ENCODE assay signal across 8 cellular contexts in the genomic region with DNA sequence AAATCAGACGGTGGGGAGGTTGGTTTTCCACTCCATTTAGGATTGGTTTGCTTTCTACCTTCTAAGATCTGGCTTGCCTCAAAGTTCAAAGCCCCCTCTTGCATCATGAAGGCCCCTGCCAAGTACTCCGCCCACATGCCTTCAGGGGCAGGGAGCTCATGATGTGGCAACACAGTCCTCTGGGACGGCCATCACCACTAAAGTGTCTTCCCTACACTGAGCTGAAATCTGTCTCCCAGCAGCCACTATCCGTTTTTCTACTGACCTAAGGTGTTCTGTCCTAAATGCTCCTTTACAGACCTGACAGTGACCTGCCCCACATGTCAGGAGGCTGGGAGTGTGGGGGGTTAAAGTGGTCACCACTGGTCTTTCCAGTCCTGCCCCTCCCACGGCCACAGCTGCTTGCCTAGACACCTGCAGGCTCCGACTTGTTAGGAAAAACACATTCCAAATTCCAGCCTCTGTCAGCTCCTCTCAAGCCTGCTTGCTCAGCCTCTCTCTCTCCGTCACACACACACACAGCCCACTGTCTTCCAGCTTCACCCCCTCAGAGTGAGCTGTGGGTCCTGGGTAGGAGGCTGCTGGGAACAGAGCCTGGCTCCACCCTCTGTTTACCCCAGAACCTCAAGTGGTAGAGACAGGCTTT. TPM values are rescaled to one million over a fixed set of nuclear protein-coding genes. Genes with fewer than 3 reads are reported as not detected.
DNase-seq lines count a peak whose midpoint lies in the region; ATAC-seq and TF ChIP-seq lines count a peak whose summit lies in the region.

No MANE protein-coding gene starts in this region.

- peaks cover 53% of the 10 kb centered on the region for H3F3A ChIP-seq in SK-N-SH (replicated peaks; ENCODE audit: insufficient read depth)

- H3K4me3 ChIP-seq in SK-N-SH (ENCODE audit: low read depth in 2 of 2, low read length in 1 of 2) (no peak overlapping the region), sigmoid colon (no peak overlapping the region)

- peak overlapping the region; percentile 62; the same call in 1 of the 2 replicates for H3K4me2 ChIP-seq in SK-N-SH

- no peak overlapping the region for H2AFZ ChIP-seq in SK-N-SH (ENCODE audit: low read depth)

- no peaks in the 10 kb centered on the region for H3K9me2 ChIP-seq in SK-N-SH

- no peak for TF ChIP-seq POLR2A in sigmoid colon (IDR thresholded peaks at IDR 0.05)

- H3K9ac ChIP-seq in SK-N-SH = peak overlapping the region; percentile 64; the same call in 1 of the 2 replicates

- POLR2A ChIA-PET in SK-N-SH (lab: Yijun Ruan, JAX) = interaction anchor here (0.6 to 1.9 kb wide), 5 partner anchors 10 to 349 kb away, joined by 3 to 7 read pairs (median 3); no protein-coding TSS in a partner anchor

- no peaks in the 10 kb centered on the region for H4K20me1 ChIP-seq in SK-N-SH (ENCODE audit: insufficient read depth)

- intact Hi-C loops in head of caudate nucleus (cut with DNase I) (no loop called here), sigmoid colon (cut with DNase I) (loop anchor here (2.0 kb wide), 1 partner anchor 43 kb away; no protein-coding TSS in a partner anchor)

- no peak for TF ChIP-seq RAD21 in SK-N-SH (IDR thresholded peaks at IDR 0.05; ENCODE audit: low read length)

- TF ChIP-seq EP300 in SK-N-SH (IDR thresholded peaks at IDR 0.05; ENCODE audit: borderline replicate concordance in 1 of 2, low read depth in 1 of 2, low read length in 1 of 2) (no peak), sigmoid colon (IDR thresholded peaks at IDR 0.05) (no peak)

- peak overlapping the region; percentile 99 for H3K27ac Mint-ChIP-seq in HFFc6

- H3K4me1 Mint-ChIP-seq in HFFc6 (ENCODE audit: low read depth) = peaks cover 91% of the 10 kb centered on the region

- H3K36me3 ChIP-seq in SK-N-SH (replicated peaks in 1 of 2; ENCODE audit: control insufficient read depth in 1 of 2, insufficient read depth in 2 of 2, low read length in 1 of 2) = peaks cover 0 to 10% of the 10 kb centered on the region in 2 experiments
- no peaks in the 10 kb centered on the region for H3K36me3 ChIP-seq in sigmoid colon

- H3K27ac ChIP-seq in SK-N-SH (ENCODE audit: low read depth in 2 of 2, low read length in 1 of 2) (peak overlapping the region; percentile 88 to 100; a peak in 3 of 4 replicates), sigmoid colon (peak overlapping the region; percentile 70 to 90 (median 84))

- peak overlapping the region; percentile 79 for H3K4me3 Mint-ChIP-seq in HFFc6

- H3K79me2 ChIP-seq in SK-N-SH (ENCODE audit: insufficient read depth) = peaks cover 94% of the 10 kb centered on the region

- H3K9me3 ChIP-seq in SK-N-SH (no peaks in the 10 kb centered on the region), sigmoid colon (no peaks in the 10 kb centered on the region)

- H3K27me3 ChIP-seq in SK-N-SH (ENCODE audit: insufficient read depth) = no peaks in the 10 kb centered on the region
- H3K27me3 ChIP-seq in sigmoid colon = no peaks in the 10 kb centered on the region

- ATAC-seq in GM19351 (IDR thresholded peaks at IDR 0.05; ENCODE audit: unreplicated experiment) = no peak
- ATAC-seq in GM21367 (IDR thresholded peaks at IDR 0.05; ENCODE audit: unreplicated experiment) = no peak
- ATAC-seq in GM18498 (IDR thresholded peaks at IDR 0.05; ENCODE audit: unreplicated experiment) = no peak

- peaks cover 9% of the 10 kb centered on the region; the same call in 1 of the 2 replicates for H3K36me3 Mint-ChIP-seq in HFFc6 (ENCODE audit: low read depth)

- peaks cover 2% of the 10 kb centered on the region; the same call in 1 of the 2 replicates for H3K27me3 Mint-ChIP-seq in HFFc6 (ENCODE audit: insufficient read depth)

- H3K4me1 ChIP-seq in SK-N-SH (ENCODE audit: control insufficient read depth in 1 of 2, insufficient read depth in 2 of 2, low read depth in 1 of 2, low read length in 1 of 2) = peaks cover 76 to 93% of the 10 kb centered on the region in 2 experiments
- H3K4me1 ChIP-seq in sigmoid colon = peaks cover 0 to 87% (median 79%) of the 10 kb centered on the region in 4 donors

- DNase-seq in HFFc6 (no peak), SK-N-SH (no peak), head of caudate nucleus (peak; percentile 50 to 97 (median 86)), sigmoid colon (peak; percentile 92), RKO (ENCODE audit: low spot score) (no peak)

- WGBS in SK-N-SH (ENCODE audit: low lambda C conversion rate) = 39% methylated on average over 7 of the region's 7 CpGs
- WGBS in sigmoid colon, 2 donors = 56 to 57% methylated on average over 7 of the region's 7 CpGs

- TF ChIP-seq CTCF in HFFc6 (IDR thresholded peaks at IDR 0.05) = no peak
- no peak for TF ChIP-seq CTCF in SK-N-SH (IDR thresholded peaks at IDR 0.05)
- no peak for TF ChIP-seq CTCF in sigmoid colon (IDR thresholded peaks at IDR 0.05)

- CTCF ChIA-PET in SK-N-SH (lab: Yijun Ruan, JAX) = interaction anchor here (0.9 to 4.2 kb wide), 6 partner anchors 36 to 393 kb away, joined by 3 to 25 read pairs (median 4); partner anchors contain the start of gene SHB

- H3K9me3 Mint-ChIP-seq in HFFc6 = no peaks in the 10 kb centered on the region

TF ChIP-seq in SK-N-SH, 30 proteins besides CTCF, POLR2A, EP300 and RAD21:
- TF ChIP-seq SIN3A (IDR thresholded peaks at IDR 0.05; ENCODE audit: borderline replicate concordance, low read depth, low read length) (no peak), GATA2 (CRISPR knock-in tag; IDR thresholded peaks at IDR 0.05) (no peak), RXRA (IDR thresholded peaks at IDR 0.05; ENCODE audit: borderline replicate concordance, low read depth) (no peak), TCF12 (IDR thresholded peaks at IDR 0.05) (no peak), JUND (IDR thresholded peaks at IDR 0.05) (no peak), RFX5 (IDR thresholded peaks at IDR 0.05; ENCODE audit: low read length) (no peak), NRF1 (IDR thresholded peaks at IDR 0.05; ENCODE audit: low read depth, low read length) (no peak), TAF1 (IDR thresholded peaks at IDR 0.05; ENCODE audit: borderline replicate concordance, low read depth, low read length) (no peak), MAX (IDR thresholded peaks at IDR 0.05; ENCODE audit: low read depth) (no peak), ELF1 (IDR thresholded peaks at IDR 0.05) (no peak), NFIC (IDR thresholded peaks at IDR 0.05; ENCODE audit: borderline replicate concordance) (no peak), CHD2 (IDR thresholded peaks at IDR 0.05; ENCODE audit: low read length, partially characterized antibody) (no peak), POLR2AphosphoS5 (IDR thresholded peaks at IDR 0.05; ENCODE audit: low read depth, low read length) (no peak), SMC3 (IDR thresholded peaks at IDR 0.05; ENCODE audit: low read depth, low read length) (no peak), REST (IDR thresholded peaks at IDR 0.05; ENCODE audit: low read depth, low read length) (no peak), EZH2phosphoT487 (IDR thresholded peaks at IDR 0.05; ENCODE audit: borderline replicate concordance, low read depth) (no peak)
- TF ChIP-seq, protein P1, sequence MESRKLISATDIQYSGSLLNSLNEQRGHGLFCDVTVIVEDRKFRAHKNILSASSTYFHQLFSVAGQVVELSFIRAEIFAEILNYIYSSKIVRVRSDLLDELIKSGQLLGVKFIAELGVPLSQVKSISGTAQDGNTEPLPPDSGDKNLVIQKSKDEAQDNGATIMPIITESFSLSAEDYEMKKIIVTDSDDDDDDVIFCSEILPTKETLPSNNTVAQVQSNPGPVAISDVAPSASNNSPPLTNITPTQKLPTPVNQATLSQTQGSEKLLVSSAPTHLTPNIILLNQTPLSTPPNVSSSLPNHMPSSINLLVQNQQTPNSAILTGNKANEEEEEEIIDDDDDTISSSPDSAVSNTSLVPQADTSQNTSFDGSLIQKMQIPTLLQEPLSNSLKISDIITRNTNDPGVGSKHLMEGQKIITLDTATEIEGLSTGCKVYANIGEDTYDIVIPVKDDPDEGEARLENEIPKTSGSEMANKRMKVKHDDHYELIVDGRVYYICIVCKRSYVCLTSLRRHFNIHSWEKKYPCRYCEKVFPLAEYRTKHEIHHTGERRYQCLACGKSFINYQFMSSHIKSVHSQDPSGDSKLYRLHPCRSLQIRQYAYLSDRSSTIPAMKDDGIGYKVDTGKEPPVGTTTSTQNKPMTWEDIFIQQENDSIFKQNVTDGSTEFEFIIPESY (IDR thresholded peaks at IDR 0.05; ENCODE audit: borderline replicate concordance, low read depth) = no peak

RNA-seq across cellular contexts. Expression of gene SHB, which starts 44.9 kb away (rescaled TPM):
- total RNA-seq in HFFc6 (2021; fragmentation: NEBNext Ultra II Directional; extraction: Animal tissue kit (Norgen Biotek cat#: 25700)) = 10 to 100 TPM; 26.8 to 29.8 (median 28.6) TPM
- polyA plus RNA-seq in SK-N-SH (2012; rRNA removed) (20.5 and 26.0 TPM in 2 replicates), sigmoid colon (10 to 100 TPM in 2 of 3 donors, 1 to 10 TPM in 1; 9.5 to 11.7 (median 10.2) TPM)
- polyA plus RNA-seq in SK-N-SH (2012; cell fraction: cytosol; rRNA removed) = 14.2 and 18.7 TPM in 2 replicates
- 21.7 and 22.0 TPM in 2 replicates for polyA plus RNA-seq in SK-N-SH (2012; cell fraction: nucleus; rRNA removed)
- total RNA-seq in sigmoid colon = 10 to 100 TPM in 3 of 4 donors, 1 to 10 TPM in 1; 6.8 to 33.7 (median 10.3) TPM

Comparison
In these comparisons a context has a peak if more than half of its experiments do, and no peak if none do; other contexts are left out.
1. DNase-seq: peak in head of caudate nucleus (42 of 42) and sigmoid colon (single experiment); none in HFFc6 (single experiment), SK-N-SH (single experiment) and RKO (single experiment).